Comparison of ENCODE assay signal across 2 cellular contexts in the genomic region with DNA sequence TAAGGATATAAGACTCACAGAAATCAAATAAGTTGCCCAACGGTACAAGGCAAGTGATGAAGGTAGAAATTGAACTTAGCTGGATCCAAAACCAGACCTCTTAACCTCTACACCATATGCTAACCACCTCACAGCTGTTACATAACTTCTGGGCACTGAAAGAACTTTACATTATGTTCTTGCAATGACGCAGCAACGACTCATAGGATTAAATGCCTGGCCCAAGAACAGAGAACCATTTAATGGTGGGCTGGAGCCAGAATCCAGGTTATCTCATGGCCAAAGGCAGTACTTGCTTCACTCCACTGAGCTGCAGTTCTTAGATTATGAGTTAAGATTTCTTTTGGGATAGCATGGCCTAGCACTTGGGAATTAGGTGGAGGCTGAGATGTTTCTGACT.
A peak's percentile ranks its signal among the peaks of the same experiment; 100 is the strongest.
TF ChIP-seq lines count a peak whose summit lies in the region.

No MANE protein-coding gene starts in this region.

TF ChIP-seq in SK-N-SH, 30 proteins besides CTCF, POLR2A, EP300 and RAD21 (continued from another document):
- TF ChIP-seq, protein P1, sequence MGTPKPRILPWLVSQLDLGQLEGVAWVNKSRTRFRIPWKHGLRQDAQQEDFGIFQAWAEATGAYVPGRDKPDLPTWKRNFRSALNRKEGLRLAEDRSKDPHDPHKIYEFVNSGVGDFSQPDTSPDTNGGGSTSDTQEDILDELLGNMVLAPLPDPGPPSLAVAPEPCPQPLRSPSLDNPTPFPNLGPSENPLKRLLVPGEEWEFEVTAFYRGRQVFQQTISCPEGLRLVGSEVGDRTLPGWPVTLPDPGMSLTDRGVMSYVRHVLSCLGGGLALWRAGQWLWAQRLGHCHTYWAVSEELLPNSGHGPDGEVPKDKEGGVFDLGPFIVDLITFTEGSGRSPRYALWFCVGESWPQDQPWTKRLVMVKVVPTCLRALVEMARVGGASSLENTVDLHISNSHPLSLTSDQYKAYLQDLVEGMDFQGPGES (IDR thresholded peaks at IDR 0.05; ENCODE audit: low read depth, low read length) = no peak
- TF ChIP-seq JUND (IDR thresholded peaks at IDR 0.05) (peak; percentile 49; the same call in 1 of the 2 replicates), SIN3A (IDR thresholded peaks at IDR 0.05; ENCODE audit: borderline replicate concordance, low read depth, low read length) (no peak), NFIC (IDR thresholded peaks at IDR 0.05; ENCODE audit: borderline replicate concordance) (peak; percentile 75), POLR2AphosphoS5 (IDR thresholded peaks at IDR 0.05; ENCODE audit: low read depth, low read length) (peak; percentile 24; the same call in 1 of the 2 replicates), MXI1 (IDR thresholded peaks at IDR 0.05; ENCODE audit: low read depth, low read length) (no peak), FOSL2 (IDR thresholded peaks at IDR 0.05; ENCODE audit: borderline replicate concordance, low read depth) (peak; percentile 60; the same call in 1 of the 2 replicates)
- TF ChIP-seq, protein P2, sequence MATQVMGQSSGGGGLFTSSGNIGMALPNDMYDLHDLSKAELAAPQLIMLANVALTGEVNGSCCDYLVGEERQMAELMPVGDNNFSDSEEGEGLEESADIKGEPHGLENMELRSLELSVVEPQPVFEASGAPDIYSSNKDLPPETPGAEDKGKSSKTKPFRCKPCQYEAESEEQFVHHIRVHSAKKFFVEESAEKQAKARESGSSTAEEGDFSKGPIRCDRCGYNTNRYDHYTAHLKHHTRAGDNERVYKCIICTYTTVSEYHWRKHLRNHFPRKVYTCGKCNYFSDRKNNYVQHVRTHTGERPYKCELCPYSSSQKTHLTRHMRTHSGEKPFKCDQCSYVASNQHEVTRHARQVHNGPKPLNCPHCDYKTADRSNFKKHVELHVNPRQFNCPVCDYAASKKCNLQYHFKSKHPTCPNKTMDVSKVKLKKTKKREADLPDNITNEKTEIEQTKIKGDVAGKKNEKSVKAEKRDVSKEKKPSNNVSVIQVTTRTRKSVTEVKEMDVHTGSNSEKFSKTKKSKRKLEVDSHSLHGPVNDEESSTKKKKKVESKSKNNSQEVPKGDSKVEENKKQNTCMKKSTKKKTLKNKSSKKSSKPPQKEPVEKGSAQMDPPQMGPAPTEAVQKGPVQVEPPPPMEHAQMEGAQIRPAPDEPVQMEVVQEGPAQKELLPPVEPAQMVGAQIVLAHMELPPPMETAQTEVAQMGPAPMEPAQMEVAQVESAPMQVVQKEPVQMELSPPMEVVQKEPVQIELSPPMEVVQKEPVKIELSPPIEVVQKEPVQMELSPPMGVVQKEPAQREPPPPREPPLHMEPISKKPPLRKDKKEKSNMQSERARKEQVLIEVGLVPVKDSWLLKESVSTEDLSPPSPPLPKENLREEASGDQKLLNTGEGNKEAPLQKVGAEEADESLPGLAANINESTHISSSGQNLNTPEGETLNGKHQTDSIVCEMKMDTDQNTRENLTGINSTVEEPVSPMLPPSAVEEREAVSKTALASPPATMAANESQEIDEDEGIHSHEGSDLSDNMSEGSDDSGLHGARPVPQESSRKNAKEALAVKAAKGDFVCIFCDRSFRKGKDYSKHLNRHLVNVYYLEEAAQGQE (IDR thresholded peaks at IDR 0.05; ENCODE audit: low read depth, low read length) = no peak
- TF ChIP-seq, protein P3, sequence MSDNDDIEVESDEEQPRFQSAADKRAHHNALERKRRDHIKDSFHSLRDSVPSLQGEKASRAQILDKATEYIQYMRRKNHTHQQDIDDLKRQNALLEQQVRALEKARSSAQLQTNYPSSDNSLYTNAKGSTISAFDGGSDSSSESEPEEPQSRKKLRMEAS (IDR thresholded peaks at IDR 0.05; ENCODE audit: low read depth) = no peak

TF ChIP-seq in SK-N-SH treated with all-trans-retinoic acid at 6 μM for 48 hours, 23 proteins besides CTCF, POLR2A, EP300 and RAD21 (continued from another document):
- TF ChIP-seq, protein P4, sequence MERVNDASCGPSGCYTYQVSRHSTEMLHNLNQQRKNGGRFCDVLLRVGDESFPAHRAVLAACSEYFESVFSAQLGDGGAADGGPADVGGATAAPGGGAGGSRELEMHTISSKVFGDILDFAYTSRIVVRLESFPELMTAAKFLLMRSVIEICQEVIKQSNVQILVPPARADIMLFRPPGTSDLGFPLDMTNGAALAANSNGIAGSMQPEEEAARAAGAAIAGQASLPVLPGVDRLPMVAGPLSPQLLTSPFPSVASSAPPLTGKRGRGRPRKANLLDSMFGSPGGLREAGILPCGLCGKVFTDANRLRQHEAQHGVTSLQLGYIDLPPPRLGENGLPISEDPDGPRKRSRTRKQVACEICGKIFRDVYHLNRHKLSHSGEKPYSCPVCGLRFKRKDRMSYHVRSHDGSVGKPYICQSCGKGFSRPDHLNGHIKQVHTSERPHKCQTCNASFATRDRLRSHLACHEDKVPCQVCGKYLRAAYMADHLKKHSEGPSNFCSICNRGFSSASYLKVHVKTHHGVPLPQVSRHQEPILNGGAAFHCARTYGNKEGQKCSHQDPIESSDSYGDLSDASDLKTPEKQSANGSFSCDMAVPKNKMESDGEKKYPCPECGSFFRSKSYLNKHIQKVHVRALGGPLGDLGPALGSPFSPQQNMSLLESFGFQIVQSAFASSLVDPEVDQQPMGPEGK (CRISPR knock-in tag; IDR thresholded peaks at IDR 0.05; ENCODE audit: borderline replicate concordance) = no peak
- no peak for TF ChIP-seq ZNF565 (CRISPR knock-in tag; conservative IDR thresholded peaks at IDR 0.05; ENCODE audit: low read depth)
- TF ChIP-seq TCF4 (CRISPR knock-in tag; IDR thresholded peaks at IDR 0.05; ENCODE audit: borderline replicate concordance) = no peak
- TF ChIP-seq ISL1 (CRISPR knock-in tag; IDR thresholded peaks at IDR 0.05) = no peak
- TF ChIP-seq ZC3H10 (CRISPR knock-in tag; IDR thresholded peaks at IDR 0.05) = no peak
- TF ChIP-seq ZNF70 (CRISPR knock-in tag; IDR thresholded peaks at IDR 0.05) = no peak
- no peak for TF ChIP-seq ESRRG (CRISPR knock-in tag; IDR thresholded peaks at IDR 0.05)
- TF ChIP-seq, protein P5, sequence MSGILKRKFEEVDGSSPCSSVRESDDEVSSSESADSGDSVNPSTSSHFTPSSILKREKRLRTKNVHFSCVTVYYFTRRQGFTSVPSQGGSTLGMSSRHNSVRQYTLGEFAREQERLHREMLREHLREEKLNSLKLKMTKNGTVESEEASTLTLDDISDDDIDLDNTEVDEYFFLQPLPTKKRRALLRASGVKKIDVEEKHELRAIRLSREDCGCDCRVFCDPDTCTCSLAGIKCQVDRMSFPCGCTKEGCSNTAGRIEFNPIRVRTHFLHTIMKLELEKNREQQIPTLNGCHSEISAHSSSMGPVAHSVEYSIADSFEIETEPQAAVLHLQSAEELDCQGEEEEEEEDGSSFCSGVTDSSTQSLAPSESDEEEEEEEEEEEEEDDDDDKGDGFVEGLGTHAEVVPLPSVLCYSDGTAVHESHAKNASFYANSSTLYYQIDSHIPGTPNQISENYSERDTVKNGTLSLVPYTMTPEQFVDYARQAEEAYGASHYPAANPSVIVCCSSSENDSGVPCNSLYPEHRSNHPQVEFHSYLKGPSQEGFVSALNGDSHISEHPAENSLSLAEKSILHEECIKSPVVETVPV (CRISPR knock-in tag; IDR thresholded peaks at IDR 0.05) = no peak
